8 cellular contexts compared by ENCODE assay signal in the genomic region with DNA sequence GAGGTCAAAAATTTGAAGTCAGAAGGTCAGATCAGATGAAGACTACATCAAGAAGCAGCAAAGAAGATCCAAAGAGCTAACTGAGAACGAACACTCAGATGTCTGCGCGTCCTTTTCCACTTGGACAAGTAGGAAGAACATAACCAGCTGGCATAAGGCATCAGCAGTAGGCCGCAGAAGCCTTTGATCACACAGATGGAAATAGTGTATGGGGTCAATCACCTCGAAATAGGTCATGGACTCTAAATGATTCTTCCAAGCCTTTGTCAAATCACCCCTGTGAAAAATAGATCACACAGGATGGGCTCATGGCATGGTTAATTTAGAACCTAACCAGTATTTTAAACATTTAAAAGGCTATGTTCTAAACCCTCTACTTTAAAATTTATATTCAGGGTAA.
"Had no signal": no experiment of that assay in that cellular context is flagged by ENCODE, and none has a peak within 500 bp of the region (broad histone marks: within the 10 kb centered on the region; RNA-seq: fewer than 3 reads in every experiment).

No MANE protein-coding gene starts in this region.

- ATAC-seq: GM12878 had no signal

- DNase-seq: GDM1, GF-D8 had no signal

- FAIRE-seq: G401.6, GM12878, GM12891, GM12892, GM18507, GM19239 had no signal

- H3K4me3 ChIP-seq: GM12878 had no signal
